In genomic region chr12:57101892-57102695, GRCh38 we compare ENCODE assay signal across 8 cellular contexts. TPM values are rescaled to one million over a fixed set of nuclear protein-coding genes. Genes with fewer than 3 reads are reported as not detected.
A peak's percentile ranks its signal among the peaks of the same experiment; 100 is the strongest.
DNase-seq lines count a peak whose midpoint lies in the region; ATAC-seq and TF ChIP-seq lines count a peak whose summit lies in the region.

No MANE protein-coding gene starts in this region.

- H3K27ac ChIP-seq in breast epithelium (peak overlapping the region; percentile 53 to 61), PC-9 (no peak overlapping the region)

- DNase-seq in Caki2 (ENCODE audit: low read depth) (peak; percentile 54), LoVo (ENCODE audit: low spot score) (peak; percentile 40), breast epithelium (ENCODE audit: low spot score in 2 of 2) (no peak), NCI-H524 treated with DMSO at 0.1 percent for 48 hours (lab: John Stamatoyannopoulos, UW) (no peak), NCI-H187 (lab: John Stamatoyannopoulos, UW) (no peak), PC-9 (no peak)
- DNase-seq in natural killer cell treated with Interleukin-12 subunit alpha and Interleukin-12 subunit beta and Interleukin-15 and Interleukin-18, amount 100 ng/mL, for 72 hours (ENCODE audit: low spot score), result no peak

- H3K79me2 ChIP-seq in PC-9 (ENCODE audit: low read depth), result no peaks in the 10 kb centered on the region

- in situ Hi-C loops in Caki2 (cut with HindIII; ENCODE audit: low pct_unique_long_range_greater_than_20kb, low sequenced_read_pairs), result no loop called here

- POLR2A ChIA-PET in PC-9 (lab: Charles Lee; ENCODE audit: unreplicated experiment), result interaction anchor here (0.6 kb wide), 2 partner anchors 9 to 81 kb away, joined by 8 to 11 read pairs; no protein-coding TSS in a partner anchor

- H3K4me1 Mint-ChIP-seq in natural killer cell treated with Interleukin-12 subunit alpha and Interleukin-12 subunit beta and Interleukin-15 and Interleukin-18, amount 100 ng/mL, for 72 hours (ENCODE audit: low read depth in 2 of 2), result peaks cover 30 to 45% of the 10 kb centered on the region in 2 donors

- intact Hi-C loops in breast epithelium (cut with DNase I; ENCODE audit: low total_unique reads), result loop anchor here (10.0 kb wide), 1 partner anchor 1127 kb away; the partner anchor contains the start of gene RAB5B
- intact Hi-C loops in PC-9 (cut with micrococcal nuclease; ENCODE audit: unreplicated experiment), result no loop called here

- TF ChIP-seq POLR2A in breast epithelium (IDR thresholded peaks at IDR 0.05), result no peak

- H3K9me3 ChIP-seq in breast epithelium, result no peaks in the 10 kb centered on the region
- H3K9me3 ChIP-seq in PC-9 (ENCODE audit: insufficient read depth, low read depth), result no peaks in the 10 kb centered on the region

- no TSS peak for BruUV-seq in PC-9 (replicated peaks; lab: Mats Ljungman, UMichigan)

- no peaks in the 10 kb centered on the region for H3K9me3 Mint-ChIP-seq in natural killer cell treated with Interleukin-12 subunit alpha and Interleukin-12 subunit beta and Interleukin-15 and Interleukin-18, amount 100 ng/mL, for 72 hours

- ATAC-seq in natural killer cell treated with Interleukin-12 subunit alpha and Interleukin-12 subunit beta and Interleukin-15 and Interleukin-18, amount 100 ng/mL, for 72 hours, result peak in 1 of 2 donors; percentile 13
- ATAC-seq in GM18868 (IDR thresholded peaks at IDR 0.05; ENCODE audit: unreplicated experiment), result no peak

- H3K27me3 ChIP-seq in breast epithelium (no peaks in the 10 kb centered on the region), PC-9 (ENCODE audit: insufficient read depth, low read depth) (no peaks in the 10 kb centered on the region)

- 0 out of 2 replicates have a peak, but pooled peaks cover 5% of the 10 kb centered on the region for H3F3A ChIP-seq in PC-9 (ENCODE audit: insufficient read depth, low read depth)

- H3K36me3 Mint-ChIP-seq in natural killer cell treated with Interleukin-12 subunit alpha and Interleukin-12 subunit beta and Interleukin-15 and Interleukin-18, amount 100 ng/mL, for 72 hours, result peaks cover 9% of the 10 kb centered on the region

- H4K20me1 ChIP-seq in PC-9 (ENCODE audit: insufficient read depth), result no peaks in the 10 kb centered on the region

- peak overlapping the region; percentile 31 to 48 for H3K27ac Mint-ChIP-seq in natural killer cell treated with Interleukin-12 subunit alpha and Interleukin-12 subunit beta and Interleukin-15 and Interleukin-18, amount 100 ng/mL, for 72 hours

- TF ChIP-seq CTCF in breast epithelium (IDR thresholded peaks at IDR 0.05) (no peak), PC-9 (conservative IDR thresholded peaks at IDR 0.05) (no peak)

- H3K27me3 Mint-ChIP-seq in natural killer cell treated with Interleukin-12 subunit alpha and Interleukin-12 subunit beta and Interleukin-15 and Interleukin-18, amount 100 ng/mL, for 72 hours, result no peaks in the 10 kb centered on the region

- no peak overlapping the region for H3K4me3 Mint-ChIP-seq in natural killer cell treated with Interleukin-12 subunit alpha and Interleukin-12 subunit beta and Interleukin-15 and Interleukin-18, amount 100 ng/mL, for 72 hours

- no peak overlapping the region for H2AFZ ChIP-seq in PC-9

- H3K4me2 ChIP-seq in PC-9, result no peak overlapping the region

- H3K4me1 ChIP-seq in breast epithelium (no peaks in the 10 kb centered on the region), PC-9 (replicated peaks; ENCODE audit: insufficient read depth) (no peaks in the 10 kb centered on the region)

- H3K9me2 ChIP-seq in PC-9 (ENCODE audit: insufficient read depth), result no peaks in the 10 kb centered on the region

- H3K4me3 ChIP-seq in breast epithelium (no peak overlapping the region), PC-9 (no peak overlapping the region)

- H3K36me3 ChIP-seq in breast epithelium (no peaks in the 10 kb centered on the region), PC-9 (ENCODE audit: low read depth) (peaks cover 7% of the 10 kb centered on the region; the same call in 1 of the 2 replicates)

- CTCF ChIA-PET in PC-9 (lab: Charles Lee), result no interaction called here

RNA-seq across cellular contexts. Expression of gene STAT6, which starts 9.1 kb away (rescaled TPM):
- total RNA-seq in Caki2 (2014; rRNA removed; shearing (Covaris generic); ENCODE audit: low replicate concordance), result 98.6 and 107 TPM in 2 replicates
- total RNA-seq in breast epithelium, result 100 to 1,000 TPM; 139 to 147 (median 146) TPM
- total RNA-seq in natural killer cell treated with Interleukin-12 subunit alpha and Interleukin-12 subunit beta and Interleukin-15 and Interleukin-18, amount 100 ng/mL, for 72 hours, result 100 to 1,000 TPM; 158 to 198 TPM
- total RNA-seq in PC-9 (2021), result 112 and 122 TPM in 2 replicates

RNA-seq across cellular contexts. Expression of gene NAB2, which starts 13.2 kb away (rescaled TPM):
- total RNA-seq in Caki2 (2014; rRNA removed; shearing (Covaris generic); ENCODE audit: low replicate concordance), result 15.1 and 35.8 TPM in 2 replicates
- 10 to 100 TPM in 2 of 3 donors, 1 to 10 TPM in 1; 9.0 to 33.2 (median 24.6) TPM for total RNA-seq in breast epithelium
- 1 to 10 TPM; 7.7 to 8.0 TPM for total RNA-seq in natural killer cell treated with Interleukin-12 subunit alpha and Interleukin-12 subunit beta and Interleukin-15 and Interleukin-18, amount 100 ng/mL, for 72 hours
- 13.8 and 20.2 TPM in 2 replicates for total RNA-seq in PC-9 (2021)

RNA-seq across cellular contexts. Expression of gene NEMP1, which starts 23.5 kb away (rescaled TPM):
- 23.1 and 23.8 TPM in 2 replicates for total RNA-seq in Caki2 (2014; rRNA removed; shearing (Covaris generic); ENCODE audit: low replicate concordance)
- total RNA-seq in breast epithelium, result 10 to 100 TPM in 2 of 3 donors, 1 to 10 TPM in 1; 6.9 to 13.3 (median 10.9) TPM
- total RNA-seq in natural killer cell treated with Interleukin-12 subunit alpha and Interleukin-12 subunit beta and Interleukin-15 and Interleukin-18, amount 100 ng/mL, for 72 hours, result 10 to 100 TPM; 25.5 to 34.1 TPM
- 28.9 and 36.6 TPM in 2 replicates for total RNA-seq in PC-9 (2021)

RNA-seq across cellular contexts. Expression of gene LRP1, which starts 26.2 kb away (rescaled TPM):
- total RNA-seq in Caki2 (2014; rRNA removed; shearing (Covaris generic); ENCODE audit: low replicate concordance), result 23.5 and 28.4 TPM in 2 replicates
- total RNA-seq in breast epithelium (100 to 1,000 TPM; 102 to 894 (median 240) TPM), PC-9 (2021) (51.4 and 70.1 TPM in 2 replicates)
- under 1 TPM; 0.42 to 0.45 TPM for total RNA-seq in natural killer cell treated with Interleukin-12 subunit alpha and Interleukin-12 subunit beta and Interleukin-15 and Interleukin-18, amount 100 ng/mL, for 72 hours

RNA-seq across cellular contexts. Expression of gene LRP1-AS, which starts 45.3 kb away (rescaled TPM):
- not detected in 2 replicates for total RNA-seq in Caki2 (2014; rRNA removed; shearing (Covaris generic); ENCODE audit: low replicate concordance)
- total RNA-seq in breast epithelium (not detected), PC-9 (2021) (not detected in 2 replicates)
- total RNA-seq in natural killer cell treated with Interleukin-12 subunit alpha and Interleukin-12 subunit beta and Interleukin-15 and Interleukin-18, amount 100 ng/mL, for 72 hours, result not detected

Comparison
In these comparisons a context has a peak if more than half of its experiments do, and no peak if none do; other contexts are left out.
1. DNase-seq: peak in Caki2 (single experiment) and LoVo (single experiment); none in breast epithelium (0 of 2), natural killer cell treated with Interleukin-12 subunit alpha and Interleukin-12 subunit beta and Interleukin-15 and Interleukin-18, amount 100 ng/mL, for 72 hours (single experiment), NCI-H524 treated with DMSO at 0.1 percent for 48 hours (single experiment), NCI-H187 (0 of 2) and PC-9 (0 of 2).